ENCODE assay signal across 27 cellular contexts in genomic region chr20:6637160-6637579, GRCh38.
A peak's percentile ranks its signal among the peaks of the same experiment; 100 is the strongest.
DNase-seq lines count a peak whose midpoint lies in the region; ATAC-seq and TF ChIP-seq lines count a peak whose summit lies in the region.
"Had no signal": no experiment of that assay in that cellular context is flagged by ENCODE, and none has a peak within 500 bp of the region (broad histone marks: within the 10 kb centered on the region; RNA-seq: fewer than 3 reads in every experiment).

No MANE protein-coding gene starts in this region.

- DNase-seq in PC-9 (no peak), kidney tubule cell (ENCODE audit: low spot score) (peak; percentile 49), thyroid gland (no peak), DMS53 (lab: John Stamatoyannopoulos, UW) (no peak), CD1c-positive myeloid dendritic cell (ENCODE audit: extremely low spot score) (no peak), ascending aorta (ENCODE audit: low spot score in 2 of 2) (no peak)
- DNase-seq in activated naive CD4-positive, alpha-beta T cell treated with anti-CD3 and anti-CD28 coated beads, Interleukin-2, amount 50 U/mL, for 16 hours = no peak
- DNase-seq: activated CD4-positive, alpha-beta T cell treated with anti-CD3 and anti-CD28 coated beads, Interleukin-2, amount 50 U/mL, for 1 hour; activated CD4-positive, CD25-positive, alpha-beta regulatory T cell; activated gamma-delta T cell; activated naive CD8-positive, alpha-beta T cell treated with anti-CD3 and anti-CD28 coated beads, Interleukin-2, amount 10 ng/mL, durations not matched to agents 7 days and 5 days; activated T-cell treated with anti-CD3 and anti-CD28 coated beads, Interleukin-2, amount 50 U/mL, for 24 hours; aorta; C1 segment of cervical spinal cord; COR-L47; effector CD4-positive, alpha-beta T cell; erythroblast; heart left ventricle; immature natural killer cell; NCI-H1092; NCI-H1694; NCI-H446 treated with DMSO at 0.1 percent for 48 hours; NCI-H774; stimulated activated CD4-positive, alpha-beta T cell treated with anti-CD3 and anti-CD28 coated beads, Interleukin-15, amount 100 ng/mL, for 24 hours; upper lobe of left lung had no signal

- H3K4me3 ChIP-seq in PC-9 (no peak overlapping the region), thyroid gland (replicated peaks in 1 of 3) (no peak overlapping the region), ascending aorta (no peak overlapping the region)
- H3K4me3 ChIP-seq: heart left ventricle, upper lobe of left lung had no signal

- 0 out of 2 replicates have a peak, but pooled peaks cover 5% of the 10 kb centered on the region for H3K9me2 ChIP-seq in PC-9 (ENCODE audit: insufficient read depth)

- no peaks in the 10 kb centered on the region for H4K20me1 ChIP-seq in PC-9 (ENCODE audit: insufficient read depth)

- H3K36me3 ChIP-seq in PC-9 (ENCODE audit: low read depth) (no peaks in the 10 kb centered on the region), thyroid gland (no peaks in the 10 kb centered on the region), ascending aorta (no peaks in the 10 kb centered on the region)
- H3K36me3 ChIP-seq: heart left ventricle, upper lobe of left lung had no signal

- H3K79me2 ChIP-seq in PC-9 (ENCODE audit: low read depth) = no peaks in the 10 kb centered on the region

- TF ChIP-seq CTCF in PC-9 (conservative IDR thresholded peaks at IDR 0.05) (no peak), thyroid gland (IDR thresholded peaks at IDR 0.05) (no peak), ascending aorta (IDR thresholded peaks at IDR 0.05) (no peak)

- POLR2A ChIA-PET in PC-9 (lab: Charles Lee; ENCODE audit: unreplicated experiment) = no interaction called here

- intact Hi-C loops in PC-9 (cut with micrococcal nuclease; ENCODE audit: unreplicated experiment) = no loop called here
- intact Hi-C loops in thyroid gland (cut with DNase I) = loop anchor here (5.0 kb wide), 1 partner anchor 130 kb away; the partner anchor contains the start of gene BMP2
- intact Hi-C loops in ascending aorta (cut with DNase I) = loop anchor here (2.0 to 10.0 kb wide), 4 partner anchors 65 to 370 kb away; partner anchors contain the start of gene BMP2

- no TSS peak for BruUV-seq in PC-9 (replicated peaks; lab: Mats Ljungman, UMichigan)

- H3K9me3 ChIP-seq in PC-9 (ENCODE audit: insufficient read depth, low read depth) (no peaks in the 10 kb centered on the region; the same call in 1 of the 2 replicates), thyroid gland (no peaks in the 10 kb centered on the region), ascending aorta (no peaks in the 10 kb centered on the region)
- H3K9me3 ChIP-seq: heart left ventricle, upper lobe of left lung had no signal

- H3K4me2 ChIP-seq in PC-9 = peak overlapping the region; percentile 14; the same call in 1 of the 2 replicates

- H3K27ac ChIP-seq in PC-9 = no peak overlapping the region
- peak overlapping the region in 2 of 3 donors; percentile 9 to 31 for H3K27ac ChIP-seq in thyroid gland
- H3K27ac ChIP-seq in ascending aorta = no peak overlapping the region
- H3K27ac ChIP-seq: upper lobe of left lung had no signal

- peak; percentile 82 for ATAC-seq in esophagus mucosa
- ATAC-seq: stimulated activated effector memory CD8-positive, alpha-beta T cell treated with anti-CD3 and anti-CD28 coated beads, Interleukin-12 subunit alpha, Interleukin-12 subunit beta, amount 100 ng/mL, for 72 hours had no signal

- TF ChIP-seq POLR2A in thyroid gland (IDR thresholded peaks at IDR 0.05) = no peak

- no peak overlapping the region for H2AFZ ChIP-seq in PC-9

- H3K27me3 ChIP-seq in PC-9 (ENCODE audit: insufficient read depth, low read depth) (no peaks in the 10 kb centered on the region), thyroid gland (no peaks in the 10 kb centered on the region), ascending aorta (no peaks in the 10 kb centered on the region)
- H3K27me3 ChIP-seq: heart left ventricle, upper lobe of left lung had no signal

- H3K4me1 ChIP-seq in PC-9 (replicated peaks; ENCODE audit: insufficient read depth) = peaks cover 12% of the 10 kb centered on the region
- peaks cover 0 to 14% of the 10 kb centered on the region in 2 donors for H3K4me1 ChIP-seq in thyroid gland
- H3K4me1 ChIP-seq in ascending aorta = peaks cover 0 to 4% of the 10 kb centered on the region in 2 donors

- CTCF ChIA-PET in PC-9 (lab: Charles Lee) = no interaction called here

- H3F3A ChIP-seq in PC-9 (ENCODE audit: insufficient read depth, low read depth) = no peaks in the 10 kb centered on the region

Comparison
In these comparisons a context has a peak if more than half of its experiments do, and no peak if none do; other contexts are left out.
1. H3K27ac ChIP-seq: peak in thyroid gland (2 of 3); none in PC-9 (single experiment) and ascending aorta (0 of 2).